In genomic region chr2:170500770-170501169, GRCh38 we compare ENCODE assay signal across 24 cellular contexts.
DNase-seq lines count a peak whose midpoint lies in the region; ATAC-seq, FAIRE-seq and TF ChIP-seq lines count a peak whose summit lies in the region.
"Had no signal": no experiment of that assay in that cellular context is flagged by ENCODE, and none has a peak within 500 bp of the region (broad histone marks: within the 10 kb centered on the region; RNA-seq: fewer than 3 reads in every experiment).

No MANE protein-coding gene starts in this region.

- no peaks in the 10 kb centered on the region for H3K9me3 Mint-ChIP-seq in neural crest cell
- H3K9me3 Mint-ChIP-seq: activated CD4-positive, alpha-beta T cell treated with anti-CD3 and anti-CD28 coated beads, Interleukin-2, amount 10 ng/mL, durations not matched to agents 7 days and 5 days; CD14-positive monocyte; nephron; T-cell had no signal

- TF ChIP-seq CTCF in foreskin fibroblast (IDR thresholded peaks at IDR 0.05; ENCODE audit: low read depth, low read length) (no peak), neural crest cell (conservative IDR thresholded peaks at IDR 0.05) (no peak), uterus (IDR thresholded peaks at IDR 0.05) (no peak)

- H3K27me3 ChIP-seq in uterus, result no peaks in the 10 kb centered on the region

- no peaks in the 10 kb centered on the region for H3K36me3 Mint-ChIP-seq in neural crest cell (ENCODE audit: low read depth)
- H3K36me3 Mint-ChIP-seq: CD14-positive monocyte, T-cell had no signal

- TF ChIP-seq POLR2A in uterus (IDR thresholded peaks at IDR 0.05), result no peak

- H3K36me3 ChIP-seq in uterus, result no peaks in the 10 kb centered on the region

- no peak overlapping the region for H3K4me3 ChIP-seq in foreskin fibroblast (ENCODE audit: low read depth in 1 of 2, low read length in 2 of 2)
- H3K4me3 ChIP-seq in uterus, result no peak overlapping the region

- no peaks in the 10 kb centered on the region for H3K9me3 ChIP-seq in uterus

- intact Hi-C loops in left cardiac atrium (cut with DNase I) (no loop called here), cardiac septum (cut with DNase I) (loop anchor here (5.0 kb wide), 1 partner anchor 217 kb away; the partner anchor contains the start of gene SP5), uterus (cut with DNase I; ENCODE audit: low total_unique reads) (no loop called here)

- no peak overlapping the region for H3K4me3 Mint-ChIP-seq in neural crest cell
- H3K4me3 Mint-ChIP-seq: activated CD4-positive, alpha-beta T cell treated with anti-CD3 and anti-CD28 coated beads, Interleukin-2, amount 10 ng/mL, durations not matched to agents 7 days and 5 days; CD14-positive monocyte; nephron; T-cell had no signal

- peak overlapping the region; percentile 81 to 86 for H3K27ac ChIP-seq in uterus
- H3K27ac ChIP-seq: epithelial cell of prostate, KMS-11 had no signal

- FAIRE-seq in GM19239 (lab: Jason Lieb, UNC), result no peak
- FAIRE-seq: bronchial epithelial cell had no signal

- no peaks in the 10 kb centered on the region for H3K4me1 ChIP-seq in uterus

- ATAC-seq in left cardiac atrium (peak; percentile 32 to 53), HG03571 (IDR thresholded peaks at IDR 0.05; ENCODE audit: unreplicated experiment) (no peak)
- ATAC-seq: T-cell had no signal

- peaks cover 52% of the 10 kb centered on the region for H3K4me1 Mint-ChIP-seq in neural crest cell

- DNase-seq in left cardiac atrium (no peak), cardiac septum (ENCODE audit: low spot score) (no peak), foreskin fibroblast (peak; percentile 29 to 73), neural crest cell (ENCODE audit: low read depth, low spot score) (no peak), uterus (peak in 1 of 2 donors; percentile 71), GM19239 (ENCODE audit: insufficient read length, low spot score) (no peak)
- no peak for DNase-seq in stimulated activated CD8-positive, alpha-beta memory T cell treated with anti-CD3 and anti-CD28 coated beads, Interleukin-4, amount 100 ng/mL, for 48 hours
- DNase-seq: activated CD4-positive, alpha-beta T cell treated with anti-CD3 and anti-CD28 coated beads, Interleukin-2, amount 10 ng/mL, durations not matched to agents 7 days and 5 days; activated CD8-positive, alpha-beta memory T cell treated with anti-CD3 and anti-CD28 coated beads, Interleukin-2, amount 50 U/mL, for 4 hours; activated effector memory CD4-positive, alpha-beta T cell treated with Interleukin-2 at 50 U/mL for 16 hours; dermis blood vessel endothelial cell; islet precursor cell; NCI-H1048; NCI-H2029 treated with DMSO at 0.1 percent for 48 hours; NCI-H446 treated with DMSO at 0.1 percent for 48 hours; SHP77; T-cell had no signal

- peak overlapping the region; percentile 76 for H3K27ac Mint-ChIP-seq in neural crest cell (ENCODE audit: unreplicated experiment)
- H3K27ac Mint-ChIP-seq: activated CD4-positive, alpha-beta T cell treated with anti-CD3 and anti-CD28 coated beads, Interleukin-2, amount 10 ng/mL, durations not matched to agents 7 days and 5 days; CD14-positive monocyte; nephron; progenitor cell of endocrine pancreas; T-cell had no signal

- peaks cover 6% of the 10 kb centered on the region for H3K27me3 Mint-ChIP-seq in neural crest cell (ENCODE audit: low read depth)

Comparison
In these comparisons a context has a peak if more than half of its experiments do, and no peak if none do; other contexts are left out.
1. DNase-seq: peak in foreskin fibroblast (2 of 2); none in left cardiac atrium (single experiment), cardiac septum (single experiment), neural crest cell (single experiment), stimulated activated CD8-positive, alpha-beta memory T cell treated with anti-CD3 and anti-CD28 coated beads, Interleukin-4, amount 100 ng/mL, for 48 hours (single experiment) and GM19239 (single experiment).